In the genomic region with DNA sequence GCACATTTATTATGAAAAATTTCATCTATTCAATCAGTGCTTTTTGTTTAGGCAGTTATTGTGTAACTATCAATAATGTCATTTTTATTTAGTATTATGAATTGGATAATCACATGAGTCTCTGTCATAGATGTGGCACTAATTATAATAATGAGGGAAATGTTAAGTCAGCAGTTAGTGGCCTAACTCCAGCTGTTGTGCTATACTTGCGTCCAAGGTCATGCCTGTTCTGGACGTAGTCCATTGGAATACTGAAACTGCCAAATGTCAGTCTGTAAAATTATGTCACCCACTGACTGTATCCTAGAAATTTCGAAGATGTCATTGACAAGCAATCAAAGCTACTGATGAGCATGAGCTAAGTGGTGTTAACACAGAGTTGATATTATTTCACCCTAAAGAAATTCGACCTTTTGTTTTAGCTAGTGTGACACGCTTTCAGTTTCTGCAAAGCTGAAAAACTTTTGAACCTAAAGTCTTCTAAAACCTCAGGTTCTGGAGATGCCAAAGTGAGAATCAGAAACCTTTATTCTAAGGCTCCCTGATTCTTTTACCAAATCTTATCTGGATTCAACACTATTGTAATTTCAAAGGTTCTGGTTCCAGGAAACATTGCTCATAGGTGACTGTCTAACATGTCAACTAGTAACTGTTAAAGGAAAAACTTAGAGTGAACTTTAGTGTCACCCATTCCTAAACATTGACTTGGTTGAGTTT, we compare ENCODE assay signal across 17 cellular contexts. TPM values are rescaled to one million over a fixed set of nuclear protein-coding genes. Genes with fewer than 3 reads are reported as not detected.
DNase-seq lines count a peak whose midpoint lies in the region; ATAC-seq, FAIRE-seq and TF ChIP-seq lines count a peak whose summit lies in the region.
"Had no signal": no experiment of that assay in that cellular context is flagged by ENCODE, and none has a peak within 500 bp of the region (broad histone marks: within the 10 kb centered on the region; RNA-seq: fewer than 3 reads in every experiment).

No MANE protein-coding gene starts in this region.

- H3K9me3 Mint-ChIP-seq in activated T-cell treated with anti-CD3 and anti-CD28 coated beads, Interleukin-2, amount 50 U/mL, for 72 hours: no peaks in the 10 kb centered on the region
- H3K9me3 Mint-ChIP-seq: central memory CD8-positive, alpha-beta T cell; GM23338; stimulated activated naive CD8-positive, alpha-beta T cell treated with anti-CD3 and anti-CD28 coated beads, Interleukin-15, Interleukin-2, amounts not matched to agents 100 ng/mL and 50 ng/mL, for 24 hours had no signal

- BruUV-seq in K562 (replicated peaks; lab: Mats Ljungman, UMichigan): no TSS peak

- TF ChIP-seq RAD21 in K562 (CRISPR knock-in tag; conservative IDR thresholded peaks at IDR 0.05 in 1 of 2, IDR thresholded peaks at IDR 0.05 in 1 of 2): no peak

- TF ChIP-seq EP300 in K562 (IDR thresholded peaks at IDR 0.05; ENCODE audit: low read length) (no peak), stomach (IDR thresholded peaks at IDR 0.05) (no peak)

- POLR2A ChIA-PET in K562 (lab: Yijun Ruan, JAX): no interaction called here

- H3K79me2 ChIP-seq in K562 (ENCODE audit: control insufficient read depth, insufficient read depth, low read length): no peaks in the 10 kb centered on the region

- CTCF ChIA-PET in K562 (lab: Yijun Ruan, JAX; ENCODE audit: low intra/inter-chr PET ratio): no interaction called here

- H3K36me3 Mint-ChIP-seq in activated T-cell treated with anti-CD3 and anti-CD28 coated beads, Interleukin-2, amount 50 U/mL, for 72 hours (ENCODE audit: insufficient read depth in 2 of 2): no peaks in the 10 kb centered on the region

- H3K4me2 ChIP-seq in K562 (ENCODE audit: insufficient read depth, low read length): no peak overlapping the region
- H3K4me2 ChIP-seq: GM23338 had no signal

- H3K4me3 Mint-ChIP-seq in activated T-cell treated with anti-CD3 and anti-CD28 coated beads, Interleukin-2, amount 50 U/mL, for 72 hours: peak overlapping the region in 1 of 2 donors; percentile 29
- H3K4me3 Mint-ChIP-seq: central memory CD8-positive, alpha-beta T cell; GM23338 had no signal

- H3K9me3 ChIP-seq in K562 (replicated peaks; ENCODE audit: control insufficient read depth, insufficient read depth, low read depth, low read length) (no peaks in the 10 kb centered on the region), stomach (no peaks in the 10 kb centered on the region)

- H3K36me3 ChIP-seq in K562 (ENCODE audit: control insufficient read depth, insufficient read depth, low read length) (no peaks in the 10 kb centered on the region), stomach (no peaks in the 10 kb centered on the region)

- no peaks in the 10 kb centered on the region for H3K4me1 ChIP-seq in K562 (replicated peaks in 1 of 2; ENCODE audit: control insufficient read depth in 2 of 2, insufficient read depth in 2 of 2, low read length in 2 of 2)
- peaks cover 0 to 10% (median 0%) of the 10 kb centered on the region in 4 donors for H3K4me1 ChIP-seq in stomach

- H3K4me1 Mint-ChIP-seq in activated T-cell treated with anti-CD3 and anti-CD28 coated beads, Interleukin-2, amount 50 U/mL, for 72 hours (ENCODE audit: low read depth): peaks cover 29% of the 10 kb centered on the region
- H3K4me1 Mint-ChIP-seq: central memory CD8-positive, alpha-beta T cell; GM23338 had no signal

- DNase-seq in activated T-cell treated with anti-CD3 and anti-CD28 coated beads, Interleukin-2, amount 50 U/mL, for 72 hours: no peak
- DNase-seq in activated T-cell treated with anti-CD3 and anti-CD28 coated beads for 4 hours (no peak), K562 (ENCODE audit: extremely low read depth in 1 of 4, low spot score in 3 of 4) (no peak), kidney tubule cell (ENCODE audit: low spot score) (peak; percentile 55), stomach (no peak), GM20000 (ENCODE audit: low spot score) (no peak), T-helper 2 cell (no peak)
- DNase-seq: midbrain, NCI-H1694 treated with DMSO at 0.1 percent for 48 hours had no signal

- H3K9ac ChIP-seq in K562 (ENCODE audit: insufficient read depth in 1 of 2, low read depth in 2 of 2, low read length in 2 of 2): no peak overlapping the region

- TF ChIP-seq CTCF in K562 (IDR thresholded peaks at IDR 0.05 in 2 of 3, conservative IDR thresholded peaks at IDR 0.05 in 1 of 3; ENCODE audit: insufficient read depth in 2 of 3, low read depth in 1 of 3, low read length in 3 of 3) (no peak), stomach (IDR thresholded peaks at IDR 0.05) (no peak), GM20000 (IDR thresholded peaks at IDR 0.05; ENCODE audit: extremely low read depth, missing control alignments) (no peak)

- H3K27me3 ChIP-seq in K562 (ENCODE audit: control insufficient read depth in 2 of 2, insufficient read depth in 2 of 2, low read length in 2 of 2): peaks cover 0 to 2% of the 10 kb centered on the region in 2 experiments; a peak in 2 of 5 replicates
- no peaks in the 10 kb centered on the region for H3K27me3 ChIP-seq in stomach

- in situ Hi-C loops in K562 (cut with MboI): no loop called here

- WGBS in K562 (ENCODE audit: insufficient coverage, low coverage, missing lambda C conversion rate): 15% methylated on average over 5 of the region's 5 CpGs
- WGBS in stomach, 5 donors: 63 to 73% (median 67%) methylated on average over 5 of the region's 5 CpGs

- no peak for FAIRE-seq in K562 (lab: Jason Lieb, UNC)
- FAIRE-seq: frontal cortex, GM12878, TTC549 had no signal

- H3K27ac ChIP-seq in K562 (ENCODE audit: extremely low read depth, low read depth, low read length): no peak overlapping the region
- H3K27ac ChIP-seq in stomach: peak overlapping the region in 3 of 5 donors; percentile 30 to 69 (median 39)

- intact Hi-C loops in K562 (cut with micrococcal nuclease) (no loop called here), stomach (cut with DNase I; ENCODE audit: low total_unique reads) (no loop called here)

- peak overlapping the region; percentile 97 for H3K27ac Mint-ChIP-seq in activated T-cell treated with anti-CD3 and anti-CD28 coated beads, Interleukin-2, amount 50 U/mL, for 72 hours
- H3K27ac Mint-ChIP-seq: GM23338 had no signal

- H3K4me3 ChIP-seq in K562: no peak overlapping the region
- H3K4me3 ChIP-seq in stomach: no peak overlapping the region
- H3K4me3 ChIP-seq: GM12878, GM23338 had no signal

- ATAC-seq in activated T-cell treated with anti-CD3 and anti-CD28 coated beads, Interleukin-2, amount 50 U/mL, for 72 hours (replicated peaks in 1 of 2): peak; percentile 58 to 62
- ATAC-seq in K562: no peak
- no peak for ATAC-seq in GM21528 (IDR thresholded peaks at IDR 0.05; ENCODE audit: low FRiP score, unreplicated experiment)
- ATAC-seq: GM23338 had no signal

- no peaks in the 10 kb centered on the region for H4K20me1 ChIP-seq in K562 (replicated peaks; ENCODE audit: control insufficient read depth, insufficient read depth, low read length)

- TF ChIP-seq POLR2A in K562 (conservative IDR thresholded peaks at IDR 0.05) (no peak), stomach (IDR thresholded peaks at IDR 0.05) (no peak)

- no peak overlapping the region for H2AFZ ChIP-seq in K562 (ENCODE audit: low read depth, low read length)
- H2AFZ ChIP-seq: GM23338 had no signal

- H3K9me1 ChIP-seq in K562 (ENCODE audit: control insufficient read depth, insufficient read depth, low read length): no peaks in the 10 kb centered on the region

- peaks cover 15% of the 10 kb centered on the region for H3K27me3 Mint-ChIP-seq in activated T-cell treated with anti-CD3 and anti-CD28 coated beads, Interleukin-2, amount 50 U/mL, for 72 hours (ENCODE audit: low read depth)

TF ChIP-seq in K562, 482 proteins besides CTCF, POLR2A, EP300 and RAD21:
- peak; percentile 37; the same call in 1 of the 2 replicates for TF ChIP-seq C11orf30 (IDR thresholded peaks at IDR 0.05; ENCODE audit: low read depth)
- TF ChIP-seq ZNF717 (CRISPR knock-in tag; IDR thresholded peaks at IDR 0.05): no peak
- TF ChIP-seq FOSL1 (tag; conservative IDR thresholded peaks at IDR 0.05): 0 out of 2 replicates have a peak, but pooled peaks have one; percentile 12
- no peak for TF ChIP-seq BRD4 (IDR thresholded peaks at IDR 0.05)
- TF ChIP-seq MAFG (tag; conservative IDR thresholded peaks at IDR 0.05): peak; percentile 41
- TF ChIP-seq NR2F6 (CRISPR knock-in tag; IDR thresholded peaks at IDR 0.05): no peak
- peak; percentile 61 for TF ChIP-seq ZNF316 (IDR thresholded peaks at IDR 0.05)

RNA-seq across cellular contexts. Expression of a gene that starts 14.8 kb away (rescaled TPM):
- total RNA-seq in activated T-cell treated with anti-CD3 and anti-CD28 coated beads, Interleukin-2, amount 50 U/mL, for 72 hours: 1 to 10 TPM; 2.1 to 2.5 TPM
- not detected in 2 replicates for total RNA-seq in K562 (2011; cell fraction: chromatin; rRNA removed; ENCODE audit: low replicate concordance)
- not detected in 2 replicates for total RNA-seq in K562 (2011; cell fraction: nucleolus; rRNA removed)
- not detected in 2 replicates for total RNA-seq in K562 (2011; cell fraction: nucleoplasm; rRNA removed)
- total RNA-seq in K562 (2014; rRNA removed) (not detected in 2 replicates), K562 (2014; rRNA removed; fragmentation: Illumina TruSeq; extraction: Trizol) (not detected in 2 replicates), K562 (2015; rRNA removed; fragmentation: Illumina TruSeq; extraction: Trizol) (not detected in 2 replicates), K562 (2021) (not detected in 2 replicates), stomach (10 to 100 TPM; 47.1 to 82.1 (median 59.5) TPM)
- polyA plus RNA-seq in K562 (2011; rRNA removed) (not detected in 2 replicates), K562 (2014; fragmentation: Illumina TruSeq; extraction: Trizol) (not detected in 2 replicates), K562 (2014; fragmentation: Nextera tagmentation; extraction: Ambion mirVana) (not detected), K562 (2014; rRNA removed) (not detected in 2 replicates), stomach (10 to 100 TPM; 11.2 to 18.1 (median 15.3) TPM)
- not detected in 2 replicates for polyA plus RNA-seq in K562 (2011; cell fraction: cytosol; rRNA removed)
- 0.17 TPM in 1 of 2 replicates, not detected in the other for polyA plus RNA-seq in K562 (2011; cell fraction: nucleus; rRNA removed)
- polyA plus RNA-seq in K562 (2012): not detected in 2 replicates
- polyA minus RNA-seq in K562 (2011; rRNA and poly(A)+ RNA removed): 0.63 TPM in 1 of 2 replicates, not detected in the other
- polyA minus RNA-seq in K562 (2011; cell fraction: cytosol; rRNA and poly(A)+ RNA removed): not detected in 2 replicates
- polyA minus RNA-seq in K562 (2011; cell fraction: nucleus; rRNA and poly(A)+ RNA removed): not detected in 2 replicates
- total RNA-seq: SK-MEL-5 had no signal

Comparison
In these comparisons a context has a peak if more than half of its experiments do, and no peak if none do; other contexts are left out.
1. ATAC-seq: peak in activated T-cell treated with anti-CD3 and anti-CD28 coated beads, Interleukin-2, amount 50 U/mL, for 72 hours (2 of 2); none in K562 (single experiment) and GM21528 (single experiment).
2. RNA of a gene that starts 14.8 kb away (total RNA-seq): 47.1 to 82.1 TPM in stomach; 2.1 to 2.5 TPM in activated T-cell treated with anti-CD3 and anti-CD28 coated beads, Interleukin-2, amount 50 U/mL, for 72 hours and not detected in K562; every median in the first group is over 10 times any median in the second.